18 cellular contexts compared by ENCODE assay signal in genomic region chr19:8370176-8371010, GRCh38. TPM values are rescaled to one million over a fixed set of nuclear protein-coding genes. Genes with fewer than 3 reads are reported as not detected.
DNase-seq lines count a peak whose midpoint lies in the region; ATAC-seq, FAIRE-seq and TF ChIP-seq lines count a peak whose summit lies in the region.
"Had no signal": no experiment of that assay in that cellular context is flagged by ENCODE, and none has a peak within 500 bp of the region (broad histone marks: within the 10 kb centered on the region; RNA-seq: fewer than 3 reads in every experiment).

No MANE protein-coding gene starts in this region.

- no peaks in the 10 kb centered on the region for H3K36me3 ChIP-seq in small intestine (ENCODE audit: control insufficient read depth in 2 of 2, insufficient read depth in 2 of 2, low read length in 2 of 2)

- ATAC-seq in left lobe of liver = peak; percentile 3
- no peak for ATAC-seq in HG03354 (IDR thresholded peaks at IDR 0.05; ENCODE audit: poor library complexity, severe bottlenecking, unreplicated experiment)
- no peak for ATAC-seq in GM18520 (IDR thresholded peaks at IDR 0.05; ENCODE audit: unreplicated experiment)
- ATAC-seq: T-cell had no signal

- no peak for TF ChIP-seq CTCF in choroid plexus epithelial cell (conservative IDR thresholded peaks at IDR 0.05; ENCODE audit: low read depth, low read length)

- H3K4me1 ChIP-seq in small intestine (ENCODE audit: control insufficient read depth in 2 of 2, insufficient read depth in 1 of 2, low read depth in 1 of 2, low read length in 1 of 2) = peaks cover 2% of the 10 kb centered on the region in 2 donors

- peak overlapping the region; percentile 70 to 82 for H3K27ac ChIP-seq in small intestine (ENCODE audit: low read depth in 1 of 2, low read length in 1 of 2)
- H3K27ac ChIP-seq: epithelial cell of prostate, upper lobe of left lung had no signal

- FAIRE-seq in small intestine (lab: Jason Lieb, UNC) = no peak
- FAIRE-seq: GM18507 had no signal

- H3K9me3 ChIP-seq in small intestine (ENCODE audit: control insufficient read depth, low read depth) = no peaks in the 10 kb centered on the region
- H3K9me3 ChIP-seq: upper lobe of left lung had no signal

- H3K27me3 ChIP-seq in small intestine (ENCODE audit: control insufficient read depth in 2 of 2, insufficient read depth in 2 of 2, low read length in 2 of 2) = no peaks in the 10 kb centered on the region
- H3K27me3 ChIP-seq: upper lobe of left lung had no signal

- peak; percentile 49 for DNase-seq in LHCN-M2 (ENCODE audit: low read depth)
- peak; percentile 49 for DNase-seq in choroid plexus epithelial cell (ENCODE audit: low read depth)
- DNase-seq in left lobe of liver (ENCODE audit: low spot score) = no peak
- DNase-seq in small intestine = peak; percentile 72
- no peak for DNase-seq in occipital lobe (lab: John Stamatoyannopoulos, UW)
- DNase-seq in activated CD4-positive, alpha-beta T cell treated with anti-CD3 and anti-CD28 coated beads, Interleukin-2, amount 50 U/mL, for 1 hour = no peak
- DNase-seq: activated B cell treated with CpG ODN at 0.5 μM for 24 hours, amniotic stem cell, DMS53, glutamatergic neuron, immature natural killer cell, NCI-H1092 treated with DMSO at 0.1 percent for 48 hours, T-cell had no signal

- H3K4me3 ChIP-seq in choroid plexus epithelial cell (ENCODE audit: low read depth, low read length) (no peak overlapping the region), small intestine (ENCODE audit: low read depth in 1 of 2, low read length in 2 of 2) (peak overlapping the region in 1 of 2 donors; percentile 44)
- H3K4me3 ChIP-seq: upper lobe of left lung had no signal

- 50 to 71% (median 54%) methylated on average over 19 of the region's 19 CpGs for WGBS in small intestine, 3 donors

RNA-seq across cellular contexts. Expression of gene ANGPTL4, which starts 6.4 kb away (rescaled TPM):
- total RNA-seq in LHCN-M2 (2014; rRNA removed) = 48.7 and 82.3 TPM in 2 replicates
- 41.9 TPM for polyA plus RNA-seq in LHCN-M2 (2012)
- 64.2 TPM for total RNA-seq in left lobe of liver
- polyA plus RNA-seq in small intestine = 10 to 100 TPM in 2 of 3 donors, 1 to 10 TPM in 1; 7.3 to 24.8 (median 10.0) TPM
- total RNA-seq in occipital lobe = 0.94 TPM
- total RNA-seq: activated B cell treated with CpG ODN at 0.5 μM for 24 hours had no signal
- polyA plus RNA-seq: immature natural killer cell had no signal

RNA-seq across cellular contexts. Expression of gene RAB11B, which starts 19.8 kb away (rescaled TPM):
- total RNA-seq in LHCN-M2 (2014; rRNA removed) (13.0 and 13.5 TPM in 2 replicates), left lobe of liver (57.5 TPM), occipital lobe (76.9 TPM)
- polyA plus RNA-seq in LHCN-M2 (2012) = 142 TPM
- polyA plus RNA-seq in small intestine = 10 to 100 TPM; 55.7 to 86.8 (median 57.6) TPM

RNA-seq across cellular contexts. Expression of gene KANK3, which starts 27.3 kb away (rescaled TPM):
- total RNA-seq in LHCN-M2 (2014; rRNA removed) = 0.11 and 1.2 TPM in 2 replicates
- 0.02 TPM for polyA plus RNA-seq in LHCN-M2 (2012)
- 7.2 TPM for total RNA-seq in left lobe of liver
- 10 to 100 TPM in 1 of 3 donors, 1 to 10 TPM in 2; 1.3 to 13.0 (median 4.6) TPM for polyA plus RNA-seq in small intestine
- total RNA-seq in occipital lobe = 5.1 TPM

RNA-seq across cellular contexts. Expression of gene MARCHF2, which starts 42.7 kb away (rescaled TPM):
- total RNA-seq in LHCN-M2 (2014; rRNA removed) (34.2 and 44.5 TPM in 2 replicates), left lobe of liver (44.6 TPM), occipital lobe (52.3 TPM)
- polyA plus RNA-seq in LHCN-M2 (2012) = 22.1 TPM
- polyA plus RNA-seq in small intestine = 10 to 100 TPM; 20.9 to 30.0 (median 28.0) TPM

RNA-seq across cellular contexts. Expression of gene RPS28, which starts 49.1 kb away (rescaled TPM):
- total RNA-seq in LHCN-M2 (2014; rRNA removed) = 119 and 242 TPM in 2 replicates
- 1,568 TPM for polyA plus RNA-seq in LHCN-M2 (2012)
- 653 TPM for total RNA-seq in left lobe of liver
- polyA plus RNA-seq in small intestine = 100 to 1,000 TPM; 449 to 911 (median 838) TPM
- total RNA-seq in occipital lobe = 161 TPM

Comparison
In these comparisons a context has a peak if more than half of its experiments do, and no peak if none do; other contexts are left out.
1. DNase-seq: peak in LHCN-M2 (single experiment), choroid plexus epithelial cell (single experiment) and small intestine (single experiment); none in left lobe of liver (single experiment), occipital lobe (single experiment) and activated CD4-positive, alpha-beta T cell treated with anti-CD3 and anti-CD28 coated beads, Interleukin-2, amount 50 U/mL, for 1 hour (single experiment).
2. RNA of gene ANGPTL4, which starts 6.4 kb away (total RNA-seq): 64.2 TPM in left lobe of liver (single experiment) and 48.7 to 82.3 TPM in LHCN-M2; 0.94 TPM in occipital lobe (single experiment); every median in the first group is over 10 times any median in the second.